Comparison of ENCODE assay signal across 1 cellular context in the genomic region with DNA sequence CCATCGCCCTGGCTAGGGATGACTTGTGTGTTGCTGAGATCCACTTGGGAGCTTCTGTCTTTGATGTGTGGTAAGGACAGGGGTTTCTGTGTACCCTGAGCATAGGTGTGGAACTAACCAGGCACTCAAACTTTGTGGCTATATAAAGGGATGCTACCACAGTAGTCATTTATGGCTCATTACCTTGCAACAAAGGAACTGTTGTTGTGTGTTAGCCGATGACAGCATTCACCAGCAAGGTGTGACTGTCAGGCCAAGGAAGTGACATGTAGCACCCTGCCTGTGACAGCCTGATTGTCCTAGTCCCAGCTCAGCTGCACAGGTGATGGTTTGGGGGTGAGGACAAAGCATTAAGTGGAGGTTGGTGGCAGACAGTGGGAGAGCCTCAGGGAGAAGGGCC.
TF ChIP-seq lines count a peak whose summit lies in the region.

No MANE protein-coding gene starts in this region.

TF ChIP-seq in HCT116, 20 proteins besides CTCF, POLR2A, EP300 and RAD21 (continued from another document):
- TF ChIP-seq REST (IDR thresholded peaks at IDR 0.05; ENCODE audit: low read depth), result no peak
- no peak for TF ChIP-seq ATF3 (IDR thresholded peaks at IDR 0.05)
- no peak for TF ChIP-seq POLR2AphosphoS5 (IDR thresholded peaks at IDR 0.05; ENCODE audit: low read depth, low read length)
- TF ChIP-seq TCF7L2 (IDR thresholded peaks at IDR 0.05; ENCODE audit: borderline replicate concordance, extremely low read depth, insufficient read depth, insufficient read length), result no peak
- TF ChIP-seq EGR1 (IDR thresholded peaks at IDR 0.05; ENCODE audit: low read depth), result no peak
